Comparison of ENCODE assay signal across 1 cellular context in the genomic region with DNA sequence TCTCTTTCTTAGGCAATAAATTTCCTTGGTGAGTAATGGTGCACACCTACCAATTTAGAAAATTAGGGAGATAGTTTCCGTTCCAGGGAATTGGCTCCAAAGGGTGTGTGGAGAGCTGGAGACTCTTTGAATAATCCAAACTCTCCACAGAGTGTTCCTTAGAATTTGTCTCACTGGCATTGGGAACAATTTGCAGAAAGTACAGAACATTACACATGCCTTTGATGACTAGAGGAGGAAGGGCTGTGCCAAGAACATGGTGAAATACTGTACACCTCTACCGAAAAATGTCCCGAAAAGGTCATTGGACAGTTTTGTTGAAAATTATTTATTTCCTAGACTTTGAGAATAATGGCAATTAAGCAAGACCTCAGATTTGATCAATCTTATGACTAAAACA.
TF ChIP-seq lines count a peak whose summit lies in the region.

No MANE protein-coding gene starts in this region.

TF ChIP-seq in H1, 55 proteins besides CTCF, POLR2A, EP300 and RAD21:
- TF ChIP-seq SAP30 (IDR thresholded peaks at IDR 0.05; ENCODE audit: insufficient read depth, insufficient replicate concordance, low read length) (no peak), POU5F1 (IDR thresholded peaks at IDR 0.05; ENCODE audit: low read depth, low read length) (no peak), HDAC2 (IDR thresholded peaks at IDR 0.05; ENCODE audit: borderline replicate concordance in 1 of 2, low read depth in 2 of 2, low read length in 2 of 2) (no peak), CBX5 (IDR thresholded peaks at IDR 0.05; ENCODE audit: low read depth, low read length) (no peak), BACH1 (IDR thresholded peaks at IDR 0.05; ENCODE audit: low read length) (no peak), ASH2L (IDR thresholded peaks at IDR 0.05; ENCODE audit: low read length) (no peak), CTBP2 (IDR thresholded peaks at IDR 0.05; ENCODE audit: borderline replicate concordance, insufficient read depth, insufficient read length, low read length) (no peak), FOSL1 (IDR thresholded peaks at IDR 0.05; ENCODE audit: insufficient read depth, low read depth, low read length) (no peak), TCF12 (IDR thresholded peaks at IDR 0.05; ENCODE audit: low read depth, low read length) (no peak), SRF (IDR thresholded peaks at IDR 0.05; ENCODE audit: low read depth, low read length) (no peak), CEBPB (IDR thresholded peaks at IDR 0.05; ENCODE audit: low read depth, low read length) (no peak), TBP (IDR thresholded peaks at IDR 0.05; ENCODE audit: low read depth, low read length) (no peak), KDM4A (IDR thresholded peaks at IDR 0.05; ENCODE audit: low read depth, low read length, severe bottlenecking) (no peak), HDAC6 (IDR thresholded peaks at IDR 0.05; ENCODE audit: low read depth, low read length) (no peak)
- TF ChIP-seq, protein P1, sequence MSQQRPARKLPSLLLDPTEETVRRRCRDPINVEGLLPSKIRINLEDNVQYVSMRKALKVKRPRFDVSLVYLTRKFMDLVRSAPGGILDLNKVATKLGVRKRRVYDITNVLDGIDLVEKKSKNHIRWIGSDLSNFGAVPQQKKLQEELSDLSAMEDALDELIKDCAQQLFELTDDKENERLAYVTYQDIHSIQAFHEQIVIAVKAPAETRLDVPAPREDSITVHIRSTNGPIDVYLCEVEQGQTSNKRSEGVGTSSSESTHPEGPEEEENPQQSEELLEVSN (IDR thresholded peaks at IDR 0.05): no peak
- TF ChIP-seq, protein P2, sequence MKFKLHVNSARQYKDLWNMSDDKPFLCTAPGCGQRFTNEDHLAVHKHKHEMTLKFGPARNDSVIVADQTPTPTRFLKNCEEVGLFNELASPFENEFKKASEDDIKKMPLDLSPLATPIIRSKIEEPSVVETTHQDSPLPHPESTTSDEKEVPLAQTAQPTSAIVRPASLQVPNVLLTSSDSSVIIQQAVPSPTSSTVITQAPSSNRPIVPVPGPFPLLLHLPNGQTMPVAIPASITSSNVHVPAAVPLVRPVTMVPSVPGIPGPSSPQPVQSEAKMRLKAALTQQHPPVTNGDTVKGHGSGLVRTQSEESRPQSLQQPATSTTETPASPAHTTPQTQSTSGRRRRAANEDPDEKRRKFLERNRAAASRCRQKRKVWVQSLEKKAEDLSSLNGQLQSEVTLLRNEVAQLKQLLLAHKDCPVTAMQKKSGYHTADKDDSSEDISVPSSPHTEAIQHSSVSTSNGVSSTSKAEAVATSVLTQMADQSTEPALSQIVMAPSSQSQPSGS (IDR thresholded peaks at IDR 0.05; ENCODE audit: low read length): no peak
TF ChIP-seq in H1: peak in this region for 0.
